Comparison of ENCODE assay signal across 1 cellular context in the genomic region with DNA sequence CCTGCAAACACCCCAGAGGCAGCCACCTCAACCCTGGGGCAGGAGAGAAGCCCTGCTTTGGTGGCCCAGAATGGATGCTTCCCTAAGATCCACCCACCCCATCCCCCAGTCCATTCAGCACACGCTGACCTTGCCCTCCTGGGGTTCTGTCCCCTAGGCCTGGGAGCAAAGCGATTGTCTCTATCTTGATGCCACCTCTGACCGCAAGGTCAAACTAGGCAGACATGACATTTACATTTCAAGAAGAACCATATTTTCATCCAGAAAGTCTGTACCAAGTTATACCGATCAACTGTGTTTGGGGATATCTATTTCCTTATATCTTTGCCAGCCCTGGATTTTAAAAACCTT.
TF ChIP-seq lines count a peak whose summit lies in the region.

No MANE protein-coding gene starts in this region.

TF ChIP-seq in K562, 482 proteins besides CTCF, POLR2A, EP300 and RAD21 (continued from another document and continues in another):
- TF ChIP-seq TEAD4 (IDR thresholded peaks at IDR 0.05; ENCODE audit: low read length) (peak; percentile 52), TEAD4 (CRISPR knock-in tag; IDR thresholded peaks at IDR 0.05; ENCODE audit: borderline replicate concordance) (no peak), ZNF75A (CRISPR knock-in tag; IDR thresholded peaks at IDR 0.05) (no peak), SNRNP70 (optimal IDR thresholded peaks at IDR 0.05; ENCODE audit: low read depth, low read length) (no peak), U2AF2 (optimal IDR thresholded peaks at IDR 0.05; ENCODE audit: low read depth, low read length) (no peak), ZNF140 (CRISPR knock-in tag; IDR thresholded peaks at IDR 0.05) (no peak), ESRRB (CRISPR knock-in tag; IDR thresholded peaks at IDR 0.05; ENCODE audit: borderline replicate concordance) (no peak), CBFA2T2 (conservative IDR thresholded peaks at IDR 0.05) (peak; percentile 37), ZNF324 (CRISPR knock-in tag; IDR thresholded peaks at IDR 0.05) (0 out of 2 replicates have a peak, but pooled peaks have one; percentile 47), BHLHE40 (IDR thresholded peaks at IDR 0.05; ENCODE audit: low read length) (peak; percentile 26; the same call in 1 of the 2 replicates), ZNF444 (CRISPR knock-in tag; IDR thresholded peaks at IDR 0.05) (no peak), FIP1L1 (IDR thresholded peaks at IDR 0.05; ENCODE audit: low read depth, low read length, poor library complexity, severe bottlenecking) (no peak), GTF2A2 (tag; IDR thresholded peaks at IDR 0.05) (no peak), PHTF2 (CRISPR knock-in tag; IDR thresholded peaks at IDR 0.05) (no peak), SAP30 (IDR thresholded peaks at IDR 0.05; ENCODE audit: borderline replicate concordance, insufficient read depth, low read depth, low read length, poor library complexity, severe bottlenecking) (no peak), ZNF77 (CRISPR knock-in tag; IDR thresholded peaks at IDR 0.05) (no peak), CBFA2T3 (IDR thresholded peaks at IDR 0.05) (peak; percentile 70), ARID1B (IDR thresholded peaks at IDR 0.05) (peak; percentile 60), KDM1A (IDR thresholded peaks at IDR 0.05) (peak; percentile 76 to 79; a peak in 3 of 4 replicates), ADNP (tag; IDR thresholded peaks at IDR 0.05) (no peak), EGR1 (conservative IDR thresholded peaks at IDR 0.05) (no peak), ZNF699 (CRISPR knock-in tag; IDR thresholded peaks at IDR 0.05; ENCODE audit: insufficient replicate concordance) (no peak), ZFPM2 (CRISPR knock-in tag; IDR thresholded peaks at IDR 0.05) (no peak), SMARCB1 (IDR thresholded peaks at IDR 0.05; ENCODE audit: insufficient read length, low read depth) (no peak), MECOM (CRISPR knock-in tag; IDR thresholded peaks at IDR 0.05) (no peak), ZNF274 (IDR thresholded peaks at IDR 0.05; ENCODE audit: borderline replicate concordance, low read depth, low read length) (no peak), TAL1 (IDR thresholded peaks at IDR 0.05) (peak; percentile 19; the same call in 1 of the 2 replicates), ESRRA (IDR thresholded peaks at IDR 0.05; ENCODE audit: borderline replicate concordance, low read depth) (peak; percentile 89), CBX8 (IDR thresholded peaks at IDR 0.05; ENCODE audit: borderline replicate concordance, extremely low read depth, low read depth, low read length, poor library complexity, severe bottlenecking) (no peak), SP2 (IDR thresholded peaks at IDR 0.05; ENCODE audit: extremely low read depth, low read depth, low read length, poor library complexity, severe bottlenecking) (no peak), NFYB (IDR thresholded peaks at IDR 0.05; ENCODE audit: extremely low read depth, insufficient read length) (no peak), MTA2 (IDR thresholded peaks at IDR 0.05; ENCODE audit: low read depth) (no peak), NR2C1 (IDR thresholded peaks at IDR 0.05) (no peak), NR2C1 (tag; IDR thresholded peaks at IDR 0.05) (peak; percentile 35; the same call in 1 of the 2 replicates), STAT5A (IDR thresholded peaks at IDR 0.05; ENCODE audit: borderline replicate concordance, low read length) (peak; percentile 43; the same call in 1 of the 2 replicates), CCAR2 (IDR thresholded peaks at IDR 0.05; ENCODE audit: low read depth, low read length) (no peak), ZNF384 (IDR thresholded peaks at IDR 0.05; ENCODE audit: low read depth, low read length) (no peak)
- TF ChIP-seq, protein P1, sequence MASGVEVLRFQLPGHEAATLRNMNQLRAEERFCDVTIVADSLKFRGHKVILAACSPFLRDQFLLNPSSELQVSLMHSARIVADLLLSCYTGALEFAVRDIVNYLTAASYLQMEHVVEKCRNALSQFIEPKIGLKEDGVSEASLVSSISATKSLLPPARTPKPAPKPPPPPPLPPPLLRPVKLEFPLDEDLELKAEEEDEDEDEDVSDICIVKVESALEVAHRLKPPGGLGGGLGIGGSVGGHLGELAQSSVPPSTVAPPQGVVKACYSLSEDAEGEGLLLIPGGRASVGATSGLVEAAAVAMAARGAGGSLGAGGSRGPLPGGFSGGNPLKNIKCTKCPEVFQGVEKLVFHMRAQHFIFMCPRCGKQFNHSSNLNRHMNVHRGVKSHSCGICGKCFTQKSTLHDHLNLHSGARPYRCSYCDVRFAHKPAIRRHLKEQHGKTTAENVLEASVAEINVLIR (CRISPR knock-in tag; IDR thresholded peaks at IDR 0.05): no peak
- TF ChIP-seq, protein P2, sequence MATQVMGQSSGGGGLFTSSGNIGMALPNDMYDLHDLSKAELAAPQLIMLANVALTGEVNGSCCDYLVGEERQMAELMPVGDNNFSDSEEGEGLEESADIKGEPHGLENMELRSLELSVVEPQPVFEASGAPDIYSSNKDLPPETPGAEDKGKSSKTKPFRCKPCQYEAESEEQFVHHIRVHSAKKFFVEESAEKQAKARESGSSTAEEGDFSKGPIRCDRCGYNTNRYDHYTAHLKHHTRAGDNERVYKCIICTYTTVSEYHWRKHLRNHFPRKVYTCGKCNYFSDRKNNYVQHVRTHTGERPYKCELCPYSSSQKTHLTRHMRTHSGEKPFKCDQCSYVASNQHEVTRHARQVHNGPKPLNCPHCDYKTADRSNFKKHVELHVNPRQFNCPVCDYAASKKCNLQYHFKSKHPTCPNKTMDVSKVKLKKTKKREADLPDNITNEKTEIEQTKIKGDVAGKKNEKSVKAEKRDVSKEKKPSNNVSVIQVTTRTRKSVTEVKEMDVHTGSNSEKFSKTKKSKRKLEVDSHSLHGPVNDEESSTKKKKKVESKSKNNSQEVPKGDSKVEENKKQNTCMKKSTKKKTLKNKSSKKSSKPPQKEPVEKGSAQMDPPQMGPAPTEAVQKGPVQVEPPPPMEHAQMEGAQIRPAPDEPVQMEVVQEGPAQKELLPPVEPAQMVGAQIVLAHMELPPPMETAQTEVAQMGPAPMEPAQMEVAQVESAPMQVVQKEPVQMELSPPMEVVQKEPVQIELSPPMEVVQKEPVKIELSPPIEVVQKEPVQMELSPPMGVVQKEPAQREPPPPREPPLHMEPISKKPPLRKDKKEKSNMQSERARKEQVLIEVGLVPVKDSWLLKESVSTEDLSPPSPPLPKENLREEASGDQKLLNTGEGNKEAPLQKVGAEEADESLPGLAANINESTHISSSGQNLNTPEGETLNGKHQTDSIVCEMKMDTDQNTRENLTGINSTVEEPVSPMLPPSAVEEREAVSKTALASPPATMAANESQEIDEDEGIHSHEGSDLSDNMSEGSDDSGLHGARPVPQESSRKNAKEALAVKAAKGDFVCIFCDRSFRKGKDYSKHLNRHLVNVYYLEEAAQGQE (CRISPR knock-in tag; IDR thresholded peaks at IDR 0.05; ENCODE audit: low read depth): no peak
- TF ChIP-seq, protein P3, sequence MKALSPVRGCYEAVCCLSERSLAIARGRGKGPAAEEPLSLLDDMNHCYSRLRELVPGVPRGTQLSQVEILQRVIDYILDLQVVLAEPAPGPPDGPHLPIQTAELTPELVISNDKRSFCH (CRISPR knock-in tag; IDR thresholded peaks at IDR 0.05): no peak
- TF ChIP-seq, protein P3 (tag; IDR thresholded peaks at IDR 0.05): peak; percentile 45; the same call in 1 of the 2 replicates
- TF ChIP-seq, protein P4, sequence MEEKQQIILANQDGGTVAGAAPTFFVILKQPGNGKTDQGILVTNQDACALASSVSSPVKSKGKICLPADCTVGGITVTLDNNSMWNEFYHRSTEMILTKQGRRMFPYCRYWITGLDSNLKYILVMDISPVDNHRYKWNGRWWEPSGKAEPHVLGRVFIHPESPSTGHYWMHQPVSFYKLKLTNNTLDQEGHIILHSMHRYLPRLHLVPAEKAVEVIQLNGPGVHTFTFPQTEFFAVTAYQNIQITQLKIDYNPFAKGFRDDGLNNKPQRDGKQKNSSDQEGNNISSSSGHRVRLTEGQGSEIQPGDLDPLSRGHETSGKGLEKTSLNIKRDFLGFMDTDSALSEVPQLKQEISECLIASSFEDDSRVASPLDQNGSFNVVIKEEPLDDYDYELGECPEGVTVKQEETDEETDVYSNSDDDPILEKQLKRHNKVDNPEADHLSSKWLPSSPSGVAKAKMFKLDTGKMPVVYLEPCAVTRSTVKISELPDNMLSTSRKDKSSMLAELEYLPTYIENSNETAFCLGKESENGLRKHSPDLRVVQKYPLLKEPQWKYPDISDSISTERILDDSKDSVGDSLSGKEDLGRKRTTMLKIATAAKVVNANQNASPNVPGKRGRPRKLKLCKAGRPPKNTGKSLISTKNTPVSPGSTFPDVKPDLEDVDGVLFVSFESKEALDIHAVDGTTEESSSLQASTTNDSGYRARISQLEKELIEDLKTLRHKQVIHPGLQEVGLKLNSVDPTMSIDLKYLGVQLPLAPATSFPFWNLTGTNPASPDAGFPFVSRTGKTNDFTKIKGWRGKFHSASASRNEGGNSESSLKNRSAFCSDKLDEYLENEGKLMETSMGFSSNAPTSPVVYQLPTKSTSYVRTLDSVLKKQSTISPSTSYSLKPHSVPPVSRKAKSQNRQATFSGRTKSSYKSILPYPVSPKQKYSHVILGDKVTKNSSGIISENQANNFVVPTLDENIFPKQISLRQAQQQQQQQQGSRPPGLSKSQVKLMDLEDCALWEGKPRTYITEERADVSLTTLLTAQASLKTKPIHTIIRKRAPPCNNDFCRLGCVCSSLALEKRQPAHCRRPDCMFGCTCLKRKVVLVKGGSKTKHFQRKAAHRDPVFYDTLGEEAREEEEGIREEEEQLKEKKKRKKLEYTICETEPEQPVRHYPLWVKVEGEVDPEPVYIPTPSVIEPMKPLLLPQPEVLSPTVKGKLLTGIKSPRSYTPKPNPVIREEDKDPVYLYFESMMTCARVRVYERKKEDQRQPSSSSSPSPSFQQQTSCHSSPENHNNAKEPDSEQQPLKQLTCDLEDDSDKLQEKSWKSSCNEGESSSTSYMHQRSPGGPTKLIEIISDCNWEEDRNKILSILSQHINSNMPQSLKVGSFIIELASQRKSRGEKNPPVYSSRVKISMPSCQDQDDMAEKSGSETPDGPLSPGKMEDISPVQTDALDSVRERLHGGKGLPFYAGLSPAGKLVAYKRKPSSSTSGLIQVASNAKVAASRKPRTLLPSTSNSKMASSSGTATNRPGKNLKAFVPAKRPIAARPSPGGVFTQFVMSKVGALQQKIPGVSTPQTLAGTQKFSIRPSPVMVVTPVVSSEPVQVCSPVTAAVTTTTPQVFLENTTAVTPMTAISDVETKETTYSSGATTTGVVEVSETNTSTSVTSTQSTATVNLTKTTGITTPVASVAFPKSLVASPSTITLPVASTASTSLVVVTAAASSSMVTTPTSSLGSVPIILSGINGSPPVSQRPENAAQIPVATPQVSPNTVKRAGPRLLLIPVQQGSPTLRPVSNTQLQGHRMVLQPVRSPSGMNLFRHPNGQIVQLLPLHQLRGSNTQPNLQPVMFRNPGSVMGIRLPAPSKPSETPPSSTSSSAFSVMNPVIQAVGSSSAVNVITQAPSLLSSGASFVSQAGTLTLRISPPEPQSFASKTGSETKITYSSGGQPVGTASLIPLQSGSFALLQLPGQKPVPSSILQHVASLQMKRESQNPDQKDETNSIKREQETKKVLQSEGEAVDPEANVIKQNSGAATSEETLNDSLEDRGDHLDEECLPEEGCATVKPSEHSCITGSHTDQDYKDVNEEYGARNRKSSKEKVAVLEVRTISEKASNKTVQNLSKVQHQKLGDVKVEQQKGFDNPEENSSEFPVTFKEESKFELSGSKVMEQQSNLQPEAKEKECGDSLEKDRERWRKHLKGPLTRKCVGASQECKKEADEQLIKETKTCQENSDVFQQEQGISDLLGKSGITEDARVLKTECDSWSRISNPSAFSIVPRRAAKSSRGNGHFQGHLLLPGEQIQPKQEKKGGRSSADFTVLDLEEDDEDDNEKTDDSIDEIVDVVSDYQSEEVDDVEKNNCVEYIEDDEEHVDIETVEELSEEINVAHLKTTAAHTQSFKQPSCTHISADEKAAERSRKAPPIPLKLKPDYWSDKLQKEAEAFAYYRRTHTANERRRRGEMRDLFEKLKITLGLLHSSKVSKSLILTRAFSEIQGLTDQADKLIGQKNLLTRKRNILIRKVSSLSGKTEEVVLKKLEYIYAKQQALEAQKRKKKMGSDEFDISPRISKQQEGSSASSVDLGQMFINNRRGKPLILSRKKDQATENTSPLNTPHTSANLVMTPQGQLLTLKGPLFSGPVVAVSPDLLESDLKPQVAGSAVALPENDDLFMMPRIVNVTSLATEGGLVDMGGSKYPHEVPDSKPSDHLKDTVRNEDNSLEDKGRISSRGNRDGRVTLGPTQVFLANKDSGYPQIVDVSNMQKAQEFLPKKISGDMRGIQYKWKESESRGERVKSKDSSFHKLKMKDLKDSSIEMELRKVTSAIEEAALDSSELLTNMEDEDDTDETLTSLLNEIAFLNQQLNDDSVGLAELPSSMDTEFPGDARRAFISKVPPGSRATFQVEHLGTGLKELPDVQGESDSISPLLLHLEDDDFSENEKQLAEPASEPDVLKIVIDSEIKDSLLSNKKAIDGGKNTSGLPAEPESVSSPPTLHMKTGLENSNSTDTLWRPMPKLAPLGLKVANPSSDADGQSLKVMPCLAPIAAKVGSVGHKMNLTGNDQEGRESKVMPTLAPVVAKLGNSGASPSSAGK (IDR thresholded peaks at IDR 0.05): no peak
- TF ChIP-seq, protein P5, sequence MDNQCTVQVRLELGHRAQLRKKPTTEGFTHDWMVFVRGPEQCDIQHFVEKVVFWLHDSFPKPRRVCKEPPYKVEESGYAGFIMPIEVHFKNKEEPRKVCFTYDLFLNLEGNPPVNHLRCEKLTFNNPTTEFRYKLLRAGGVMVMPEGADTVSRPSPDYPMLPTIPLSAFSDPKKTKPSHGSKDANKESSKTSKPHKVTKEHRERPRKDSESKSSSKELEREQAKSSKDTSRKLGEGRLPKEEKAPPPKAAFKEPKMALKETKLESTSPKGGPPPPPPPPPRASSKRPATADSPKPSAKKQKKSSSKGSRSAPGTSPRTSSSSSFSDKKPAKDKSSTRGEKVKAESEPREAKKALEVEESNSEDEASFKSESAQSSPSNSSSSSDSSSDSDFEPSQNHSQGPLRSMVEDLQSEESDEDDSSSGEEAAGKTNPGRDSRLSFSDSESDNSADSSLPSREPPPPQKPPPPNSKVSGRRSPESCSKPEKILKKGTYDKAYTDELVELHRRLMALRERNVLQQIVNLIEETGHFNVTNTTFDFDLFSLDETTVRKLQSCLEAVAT (IDR thresholded peaks at IDR 0.05): no peak
- TF ChIP-seq, protein P6, sequence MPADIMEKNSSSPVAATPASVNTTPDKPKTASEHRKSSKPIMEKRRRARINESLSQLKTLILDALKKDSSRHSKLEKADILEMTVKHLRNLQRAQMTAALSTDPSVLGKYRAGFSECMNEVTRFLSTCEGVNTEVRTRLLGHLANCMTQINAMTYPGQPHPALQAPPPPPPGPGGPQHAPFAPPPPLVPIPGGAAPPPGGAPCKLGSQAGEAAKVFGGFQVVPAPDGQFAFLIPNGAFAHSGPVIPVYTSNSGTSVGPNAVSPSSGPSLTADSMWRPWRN (IDR thresholded peaks at IDR 0.05; ENCODE audit: low read depth): 0 out of 2 replicates have a peak, but pooled peaks have one; percentile 28
- TF ChIP-seq, protein P7, sequence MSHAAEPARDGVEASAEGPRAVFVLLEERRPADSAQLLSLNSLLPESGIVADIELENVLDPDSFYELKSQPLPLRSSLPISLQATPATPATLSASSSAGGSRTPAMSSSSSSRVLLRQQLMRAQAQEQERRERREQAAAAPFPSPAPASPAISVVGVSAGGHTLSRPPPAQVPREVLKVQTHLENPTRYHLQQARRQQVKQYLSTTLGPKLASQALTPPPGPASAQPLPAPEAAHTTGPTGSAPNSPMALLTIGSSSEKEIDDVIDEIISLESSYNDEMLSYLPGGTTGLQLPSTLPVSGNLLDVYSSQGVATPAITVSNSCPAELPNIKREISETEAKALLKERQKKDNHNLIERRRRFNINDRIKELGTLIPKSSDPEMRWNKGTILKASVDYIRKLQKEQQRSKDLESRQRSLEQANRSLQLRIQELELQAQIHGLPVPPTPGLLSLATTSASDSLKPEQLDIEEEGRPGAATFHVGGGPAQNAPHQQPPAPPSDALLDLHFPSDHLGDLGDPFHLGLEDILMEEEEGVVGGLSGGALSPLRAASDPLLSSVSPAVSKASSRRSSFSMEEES (CRISPR knock-in tag; IDR thresholded peaks at IDR 0.05): no peak
